ENCODE assay signal across 8 cellular contexts in the genomic region with DNA sequence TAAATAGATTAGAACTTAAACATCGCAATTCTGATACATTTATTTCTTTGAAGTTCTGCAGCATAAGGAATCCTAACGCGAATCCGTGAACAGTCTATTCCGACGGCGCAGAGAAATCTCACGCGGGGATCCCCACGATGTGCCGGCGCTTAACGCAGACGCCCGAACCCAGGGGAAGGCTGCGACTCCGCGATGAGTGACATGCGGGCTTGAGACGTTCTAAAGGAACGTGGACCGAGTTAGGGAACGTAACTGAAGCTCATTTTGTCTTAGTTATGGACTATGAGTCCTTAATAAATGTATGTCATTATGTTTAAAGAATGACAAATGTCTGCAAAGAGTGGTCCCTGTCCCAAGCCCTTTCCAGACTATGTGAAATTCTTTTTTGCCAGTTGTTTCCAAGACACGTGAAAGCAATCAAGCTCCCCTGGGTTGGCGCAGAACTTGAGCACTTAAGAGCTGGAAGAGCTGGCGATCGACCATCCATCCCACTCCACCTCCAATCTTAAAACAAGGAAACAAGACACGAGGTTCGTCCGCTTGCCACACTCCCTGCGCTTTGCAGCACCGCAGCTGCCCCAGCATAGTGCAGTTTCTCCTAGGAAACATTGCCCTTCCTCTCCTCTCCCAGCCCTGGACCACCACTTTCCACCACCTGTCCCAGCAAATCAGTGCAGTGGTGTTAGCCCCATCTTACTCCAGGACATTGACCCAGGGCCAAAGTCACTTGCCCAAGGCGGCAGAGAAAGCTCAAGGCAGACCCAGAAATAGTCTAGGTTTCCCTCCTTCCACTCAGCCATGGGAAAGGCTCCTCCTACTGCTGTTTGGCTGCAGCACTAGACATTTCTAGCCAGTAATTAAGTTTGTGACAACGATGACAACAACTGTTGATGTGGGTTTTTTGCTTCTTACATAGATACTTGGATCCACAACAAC. TPM values are rescaled to one million over a fixed set of nuclear protein-coding genes. Genes with fewer than 3 reads are reported as not detected.
A peak's percentile ranks its signal among the peaks of the same experiment; 100 is the strongest.
DNase-seq lines count a peak whose midpoint lies in the region; ATAC-seq, FAIRE-seq and TF ChIP-seq lines count a peak whose summit lies in the region.

No MANE protein-coding gene starts in this region.

- peak; percentile 9 for ATAC-seq in PC-3
- ATAC-seq in naive thymus-derived CD8-positive, alpha-beta T cell = no peak
- no peak for ATAC-seq in HG02852 (IDR thresholded peaks at IDR 0.05; ENCODE audit: unreplicated experiment)
- ATAC-seq in GM21619 (IDR thresholded peaks at IDR 0.05; ENCODE audit: unreplicated experiment) = no peak
- no peak for ATAC-seq in HG03025 (IDR thresholded peaks at IDR 0.05; ENCODE audit: low FRiP score, unreplicated experiment)
- no peak for ATAC-seq in GM21390 (IDR thresholded peaks at IDR 0.05; ENCODE audit: unreplicated experiment)

- peak overlapping the region; percentile 80 for H2AFZ ChIP-seq in PC-3 (ENCODE audit: low read length)

- peak overlapping the region; percentile 50 to 85 (median 71) for H3K4me3 Mint-ChIP-seq in naive thymus-derived CD8-positive, alpha-beta T cell

- H3K27me3 Mint-ChIP-seq in naive thymus-derived CD8-positive, alpha-beta T cell = peaks cover 30 to 56% (median 48%) of the 10 kb centered on the region in 5 donors

- no peaks in the 10 kb centered on the region for H3K36me3 Mint-ChIP-seq in naive thymus-derived CD8-positive, alpha-beta T cell

- no peaks in the 10 kb centered on the region for H3K9me3 Mint-ChIP-seq in naive thymus-derived CD8-positive, alpha-beta T cell

- intact Hi-C loops in PC-3 (cut with micrococcal nuclease) = loop anchor here (1.0 to 2.0 kb wide), 5 partner anchors 46 to 158 kb away; no protein-coding TSS in a partner anchor

- H4K20me1 ChIP-seq in PC-3 (ENCODE audit: low read length) = peaks cover 25% of the 10 kb centered on the region

- POLR2A ChIA-PET in PC-3 (lab: Charles Lee; ENCODE audit: unreplicated experiment) = interaction anchor here (0.6 to 1.2 kb wide), 4 partner anchors 38 to 1606 kb away, joined by 3 to 13 read pairs (median 3); no protein-coding TSS in a partner anchor
- POLR2A ChIA-PET in naive thymus-derived CD8-positive, alpha-beta T cell (lab: Charles Lee) = no interaction called here

- TF ChIP-seq CTCF in PC-3 (conservative IDR thresholded peaks at IDR 0.05; ENCODE audit: low read depth, low read length) (peak; percentile 58), epithelial cell of esophagus (IDR thresholded peaks at IDR 0.05; ENCODE audit: insufficient read depth, low read depth, low read length, missing control alignments) (peak; percentile 16)

- DNase-seq in PC-3 (peak; percentile 70), epithelial cell of esophagus (ENCODE audit: low read depth) (peak; percentile 42)
- no peak for DNase-seq in naive thymus-derived CD8-positive, alpha-beta T cell

- H3F3A ChIP-seq in PC-3 (ENCODE audit: low read length, unreplicated experiment) = no peaks in the 10 kb centered on the region

- H3K27ac ChIP-seq in PC-3 (ENCODE audit: low read length) = no peak overlapping the region

- no peaks in the 10 kb centered on the region for H3K9me2 ChIP-seq in PC-3 (replicated peaks; ENCODE audit: low read length)

- no peaks in the 10 kb centered on the region for H3K9me3 ChIP-seq in PC-3 (ENCODE audit: low read length)

- BruUV-seq in PC-3 (replicated peaks; lab: Mats Ljungman, UMichigan) = TSS peak; percentile 41

- H3K27me3 ChIP-seq in PC-3 (ENCODE audit: low read length) = no peaks in the 10 kb centered on the region

- peaks cover 32% of the 10 kb centered on the region for H3K79me2 ChIP-seq in PC-3 (ENCODE audit: low read length)

- peak overlapping the region; percentile 65 for H3K4me3 ChIP-seq in PC-3 (ENCODE audit: low read length)
- peak overlapping the region; percentile 50 for H3K4me3 ChIP-seq in epithelial cell of esophagus (ENCODE audit: low read length)

- CTCF ChIA-PET in PC-3 (lab: Charles Lee) = interaction anchor here (0.5 to 2.7 kb wide), 14 partner anchors 8 to 294 kb away, joined by 3 to 31 read pairs (median 7); no protein-coding TSS in a partner anchor

- peak overlapping the region in 1 of 10 donors; percentile 19 for H3K27ac Mint-ChIP-seq in naive thymus-derived CD8-positive, alpha-beta T cell

- no peaks in the 10 kb centered on the region for H3K36me3 ChIP-seq in PC-3 (ENCODE audit: low read depth, low read length)

- H3K9ac ChIP-seq in PC-3 (ENCODE audit: low read length) = peak overlapping the region; percentile 43

- H3K4me1 Mint-ChIP-seq in naive thymus-derived CD8-positive, alpha-beta T cell = peaks cover 0 to 20% (median 13%) of the 10 kb centered on the region in 4 donors

- H3K4me2 ChIP-seq in PC-3 (ENCODE audit: low read length) = peak overlapping the region; percentile 88

- peak; percentile 60 for FAIRE-seq in G401.6 (lab: Jason Lieb, UNC)

- H3K4me1 ChIP-seq in PC-3 (ENCODE audit: insufficient read depth, low read length) = peaks cover 36% of the 10 kb centered on the region

RNA-seq across cellular contexts. Expression of a gene that starts 1.2 kb away (rescaled TPM):
- total RNA-seq in PC-3 (2014; rRNA removed) = 149 and 154 TPM in 2 replicates
- under 1 TPM; 0.14 to 0.18 TPM for total RNA-seq in naive thymus-derived CD8-positive, alpha-beta T cell
- under 1 TPM; 0.10 to 0.51 (median 0.40) TPM for polyA plus RNA-seq in naive thymus-derived CD8-positive, alpha-beta T cell

Comparison
In these comparisons a context has a peak if more than half of its experiments do, and no peak if none do; other contexts are left out.
1. DNase-seq: peak in PC-3 (single experiment) and epithelial cell of esophagus (single experiment); none in naive thymus-derived CD8-positive, alpha-beta T cell (0 of 10).
2. RNA of a gene that starts 1.2 kb away (total RNA-seq): 149 to 154 TPM in PC-3; 0.14 to 0.18 TPM in naive thymus-derived CD8-positive, alpha-beta T cell; every median in the first group is over 100 times any median in the second.